Comparison of ENCODE assay signal across 9 cellular contexts in the genomic region with DNA sequence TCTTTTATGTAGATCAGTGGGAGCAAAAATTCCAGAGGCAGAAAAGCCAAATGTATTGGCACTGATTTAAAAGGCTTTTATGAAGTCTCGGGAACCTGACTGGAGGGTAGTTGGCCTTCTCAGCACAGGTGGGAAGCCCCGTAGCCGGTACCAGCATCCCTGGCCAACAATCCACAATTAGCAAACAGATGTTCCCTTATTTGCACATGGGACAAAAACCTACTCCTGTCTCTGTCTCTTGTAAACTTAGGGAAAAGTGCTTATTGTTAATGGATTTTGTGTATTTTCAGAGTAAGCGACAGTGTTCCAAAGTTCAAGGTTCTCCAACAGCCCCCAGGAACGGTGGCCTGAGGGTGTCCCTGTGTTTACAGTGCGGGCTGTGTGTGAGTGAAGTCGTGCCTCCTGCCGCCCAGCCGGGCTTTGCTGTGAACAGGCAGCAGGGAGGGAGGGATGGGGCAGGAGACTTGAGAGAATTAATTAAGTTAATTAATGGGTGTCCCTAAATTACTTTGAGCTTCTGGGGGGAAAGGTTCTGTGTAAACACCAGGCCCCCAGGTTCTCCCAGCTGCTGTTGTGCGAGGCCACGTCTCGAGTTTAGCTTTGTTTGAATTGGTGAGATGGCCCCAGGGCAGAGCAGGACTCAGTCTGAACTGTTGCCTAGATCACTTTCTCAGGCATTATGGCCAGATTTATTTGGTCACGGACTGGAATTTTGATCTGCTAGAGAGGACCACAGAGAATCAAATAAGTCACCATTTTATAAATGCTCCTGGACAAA. TPM values are rescaled to one million over a fixed set of nuclear protein-coding genes. Genes with fewer than 3 reads are reported as not detected.
A peak's percentile ranks its signal among the peaks of the same experiment; 100 is the strongest.
DNase-seq lines count a peak whose midpoint lies in the region; ATAC-seq and TF ChIP-seq lines count a peak whose summit lies in the region.
"Had no signal": no experiment of that assay in that cellular context is flagged by ENCODE, and none has a peak within 500 bp of the region (broad histone marks: within the 10 kb centered on the region; RNA-seq: fewer than 3 reads in every experiment).

No MANE protein-coding gene starts in this region.

- no peaks in the 10 kb centered on the region for H3K9me3 ChIP-seq in BLaER1
- H3K9me3 ChIP-seq in H9 (ENCODE audit: control insufficient read depth, low read depth, low read length) = no peaks in the 10 kb centered on the region
- H3K9me3 ChIP-seq in mesenchymal stem cell (ENCODE audit: control insufficient read depth, low read length) = no peaks in the 10 kb centered on the region

- H4K91ac ChIP-seq in H9 (ENCODE audit: insufficient read length, low read depth, low read length) (no peak overlapping the region), mesenchymal stem cell (ENCODE audit: low read length) (no peak overlapping the region)

- H3K27ac ChIP-seq in BLaER1 (no peak overlapping the region), H9 (ENCODE audit: insufficient read length, low read depth, low read length) (no peak overlapping the region), mesenchymal stem cell (ENCODE audit: low read length, poor library complexity, severe bottlenecking) (peak overlapping the region; percentile 44)

- H3K4ac ChIP-seq in H9 (ENCODE audit: low read depth, low read length) = no peak overlapping the region
- H3K4ac ChIP-seq in mesenchymal stem cell (ENCODE audit: low read depth in 1 of 2, low read length in 2 of 2) = peak overlapping the region in 1 of 2 experiments; percentile 76

- H3K27ac Mint-ChIP-seq in H9 = peak overlapping the region; percentile 49 to 97 (median 78); a peak in 6 of 7 replicates

- no peak for ATAC-seq in GM18858 (IDR thresholded peaks at IDR 0.05; ENCODE audit: unreplicated experiment)

- H3K23ac ChIP-seq in H9 (ENCODE audit: insufficient read length, low read depth, low read length) (no peak overlapping the region), mesenchymal stem cell (ENCODE audit: low read length in 2 of 2) (no peak overlapping the region)

- WGBS in H9 (ENCODE audit: extremely low coverage, insufficient read length, low lambda C conversion rate) = no CpG with 5 or more reads among the region's 13 CpGs
- WGBS in mesenchymal stem cell = 38% methylated on average over 12 of the region's 13 CpGs

- no peak overlapping the region for H2BK15ac ChIP-seq in H9 (ENCODE audit: low read depth, low read length)
- H2BK15ac ChIP-seq in mesenchymal stem cell (ENCODE audit: low read depth, poor library complexity, severe bottlenecking) = no peak overlapping the region

- TF ChIP-seq CTCF in H9 (conservative IDR thresholded peaks at IDR 0.05) = no peak
- no peak for TF ChIP-seq CTCF in WI38 (IDR thresholded peaks at IDR 0.05; ENCODE audit: low read depth, low read length)

- H3K14ac ChIP-seq in H9 (ENCODE audit: insufficient read depth, low read length) = 0 out of 2 replicates have a peak overlapping the region, but pooled peaks have one; percentile 1
- H3K14ac ChIP-seq in mesenchymal stem cell (ENCODE audit: low read length in 2 of 2) = no peak overlapping the region

- H2AK5ac ChIP-seq in H9 (ENCODE audit: insufficient read length, low read length) (no peak overlapping the region), mesenchymal stem cell (ENCODE audit: low read length, severe bottlenecking) (no peak overlapping the region)

- peaks cover 15% of the 10 kb centered on the region for H3K79me2 ChIP-seq in H9 (ENCODE audit: insufficient read depth, low read length)

- H3K4me1 ChIP-seq in BLaER1 (peaks cover 71% of the 10 kb centered on the region), H9 (ENCODE audit: insufficient read depth, low read length) (peaks cover 10% of the 10 kb centered on the region), mesenchymal stem cell (ENCODE audit: control insufficient read depth, insufficient read depth, low read depth, low read length) (peaks cover 52% of the 10 kb centered on the region)

- no peaks in the 10 kb centered on the region for H3K9me3 Mint-ChIP-seq in H9

- peaks cover 7% of the 10 kb centered on the region for H3K27me3 Mint-ChIP-seq in H9 (ENCODE audit: low read depth)

- H4K20me1 ChIP-seq in BLaER1 = peaks cover 14% of the 10 kb centered on the region; the same call in 1 of the 2 replicates
- H4K20me1 ChIP-seq in H9 (ENCODE audit: control insufficient read depth, insufficient read depth, insufficient read length) = no peaks in the 10 kb centered on the region

- no peak overlapping the region; a peak in 1 of 5 replicates for H3K4me3 Mint-ChIP-seq in H9

- H2BK12ac ChIP-seq in H9 (ENCODE audit: insufficient read length, low read depth, low read length) (no peak overlapping the region), mesenchymal stem cell (ENCODE audit: low read length in 2 of 2) (peak overlapping the region in 1 of 2 experiments; percentile 87)

- no peak overlapping the region for H2BK120ac ChIP-seq in H9 (ENCODE audit: low read depth, low read length, poor library complexity, severe bottlenecking)
- peak overlapping the region; percentile 27 for H2BK120ac ChIP-seq in mesenchymal stem cell (ENCODE audit: low read depth, low read length)

- H2BK5ac ChIP-seq in H9 (ENCODE audit: insufficient read length, low read length) (no peak overlapping the region), mesenchymal stem cell (ENCODE audit: low read depth, low read length, poor library complexity, severe bottlenecking) (no peak overlapping the region)

- H4K5ac ChIP-seq in H9 (ENCODE audit: insufficient read length, low read depth, low read length) = no peak overlapping the region

- H3K36me3 ChIP-seq in BLaER1 = no peaks in the 10 kb centered on the region
- H3K36me3 ChIP-seq in mesenchymal stem cell (ENCODE audit: control insufficient read depth in 1 of 2, insufficient read depth in 2 of 2, low read depth in 1 of 2, low read length in 2 of 2) = peaks cover 10 to 12% of the 10 kb centered on the region in 2 experiments

- no peak overlapping the region for H3K56ac ChIP-seq in H9 (ENCODE audit: insufficient read length, low read depth, low read length)

- H3K9ac ChIP-seq in BLaER1 (no peak overlapping the region), H9 (ENCODE audit: extremely low read depth, insufficient read length, low read length) (no peak overlapping the region), mesenchymal stem cell (ENCODE audit: low read length) (peak overlapping the region; percentile 3)

- peaks cover 11% of the 10 kb centered on the region for H3K23me2 ChIP-seq in H9 (ENCODE audit: insufficient read length, low read depth, low read length, poor library complexity, severe bottlenecking)

- H4K8ac ChIP-seq in H9 (replicated peaks; ENCODE audit: insufficient read length, low read depth, low read length) (no peak overlapping the region), mesenchymal stem cell (ENCODE audit: low read length) (no peak overlapping the region)

- no peaks in the 10 kb centered on the region for H3K79me1 ChIP-seq in H9 (ENCODE audit: insufficient read depth, low read depth, low read length, poor library complexity, severe bottlenecking)
- H3K79me1 ChIP-seq in mesenchymal stem cell (replicated peaks; ENCODE audit: low read length, poor library complexity, severe bottlenecking) = no peaks in the 10 kb centered on the region

- H2AFZ ChIP-seq in H9 (ENCODE audit: low read length) (no peak overlapping the region), mesenchymal stem cell (ENCODE audit: low read depth, low read length) (no peak overlapping the region)

- H3T11ph ChIP-seq in H9 (ENCODE audit: low read length) = no peak overlapping the region

- DNase-seq in H9 (no peak), mesenchymal stem cell (no peak), NAMALWA (ENCODE audit: low spot score) (no peak), DMS114 treated with DMSO at 0.1 percent for 48 hours (lab: John Stamatoyannopoulos, UW; ENCODE audit: unreplicated experiment) (no peak), glomerular visceral epithelial cell (ENCODE audit: extremely low spot score) (no peak)
- DNase-seq: RPMI8226 had no signal

- no peak overlapping the region for H2BK20ac ChIP-seq in H9 (ENCODE audit: low read depth, low read length, poor library complexity, severe bottlenecking)

- no peak overlapping the region for H3K4me3 ChIP-seq in BLaER1
- H3K4me3 ChIP-seq in WI38 (ENCODE audit: low read depth, low read length) = peak overlapping the region; percentile 30
- H3K4me3 ChIP-seq in mesenchymal stem cell (ENCODE audit: insufficient read depth in 1 of 2, low read depth in 1 of 2, low read length in 2 of 2) = no peak overlapping the region

- peaks cover 9% of the 10 kb centered on the region; the same call in 1 of the 2 replicates for H3K27me3 ChIP-seq in BLaER1
- H3K27me3 ChIP-seq in H9 (ENCODE audit: insufficient read depth, low read length) = no peaks in the 10 kb centered on the region; the same call in 1 of the 2 replicates
- H3K27me3 ChIP-seq in mesenchymal stem cell (ENCODE audit: control insufficient read depth in 1 of 2, insufficient read depth in 1 of 2, low read length in 2 of 2) = no peaks in the 10 kb centered on the region

- peak overlapping the region; percentile 100 for H3K4me2 ChIP-seq in BLaER1
- no peak overlapping the region for H3K4me2 ChIP-seq in H9 (ENCODE audit: insufficient read depth, insufficient read length, low read length)
- peak overlapping the region; percentile 58 for H3K4me2 ChIP-seq in mesenchymal stem cell (ENCODE audit: low read length, poor library complexity, severe bottlenecking)

- H3K18ac ChIP-seq in H9 (ENCODE audit: insufficient read length, low read depth, low read length) (no peak overlapping the region), mesenchymal stem cell (ENCODE audit: low read depth in 1 of 2, low read length in 2 of 2) (peak overlapping the region; percentile 45 to 72)

- H3K4me1 Mint-ChIP-seq in H9 = peaks cover 40 to 54% of the 10 kb centered on the region in 2 experiments

- H3K36me3 Mint-ChIP-seq in H9 (ENCODE audit: insufficient read depth in 1 of 3, low read depth in 3 of 3) = no peaks in the 10 kb centered on the region; a peak in 1 of 7 replicates

RNA-seq across cellular contexts. Expression of a gene that starts 3.9 kb away (rescaled TPM):
- 24.5 and 25.4 TPM in 2 replicates for total RNA-seq in H9 (2021)
- polyA plus RNA-seq in mesenchymal stem cell (2013, experiment 1 of 2) = 14.0 TPM
- polyA plus RNA-seq in mesenchymal stem cell (2013, experiment 2 of 2) = 12.9 TPM
